Comparison of ENCODE assay signal across 12 cellular contexts in the genomic region with DNA sequence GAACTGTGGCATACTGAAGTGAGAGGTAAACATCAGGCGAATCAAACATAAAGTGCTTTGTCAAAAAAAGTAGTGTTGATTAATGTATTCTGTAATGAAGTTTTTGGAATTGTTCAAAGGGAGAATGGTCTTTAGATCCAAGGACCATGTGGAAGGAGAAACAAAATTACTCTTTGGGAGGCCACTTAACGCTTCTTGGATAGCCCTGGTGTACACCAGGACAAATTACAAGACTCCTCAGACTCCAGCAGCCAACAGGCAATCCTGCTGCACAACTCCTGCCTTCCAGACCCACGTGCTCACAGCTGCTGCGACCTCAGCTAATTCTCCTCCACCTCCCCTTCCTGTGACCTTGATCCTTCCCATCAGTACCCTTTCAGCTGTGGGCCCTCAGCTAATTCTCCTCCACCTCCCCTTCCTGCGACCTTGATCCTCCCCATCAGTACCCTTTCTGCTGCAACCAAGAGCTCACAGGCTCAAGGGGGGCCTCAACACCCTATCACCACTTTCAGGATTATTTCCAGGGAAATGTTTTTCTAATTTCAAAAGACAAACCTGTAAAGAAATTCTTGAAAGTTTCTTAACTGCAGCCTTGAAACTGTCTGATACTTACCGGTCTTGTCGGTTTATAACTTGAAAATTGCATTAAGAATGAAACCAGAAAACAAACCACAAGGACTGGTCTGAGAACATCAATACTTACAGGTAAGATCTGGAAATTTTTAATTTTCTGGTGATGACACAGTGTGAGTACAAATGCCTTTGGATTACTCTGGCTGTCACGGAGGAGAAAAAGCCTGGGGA. TPM values are rescaled to one million over a fixed set of nuclear protein-coding genes. Genes with fewer than 3 reads are reported as not detected.
A peak's percentile ranks its signal among the peaks of the same experiment; 100 is the strongest.
DNase-seq lines count a peak whose midpoint lies in the region; ATAC-seq and TF ChIP-seq lines count a peak whose summit lies in the region.
"Had no signal": no experiment of that assay in that cellular context is flagged by ENCODE, and none has a peak within 500 bp of the region (broad histone marks: within the 10 kb centered on the region; RNA-seq: fewer than 3 reads in every experiment).

No MANE protein-coding gene starts in this region.

- TF ChIP-seq POLR2A in esophagus squamous epithelium (IDR thresholded peaks at IDR 0.05), result no peak
- TF ChIP-seq POLR2A in tibial nerve (IDR thresholded peaks at IDR 0.05), result no peak

- H3K9me3 ChIP-seq in esophagus squamous epithelium, result no peaks in the 10 kb centered on the region
- no peaks in the 10 kb centered on the region for H3K9me3 ChIP-seq in tibial nerve

- H3K27ac ChIP-seq in esophagus squamous epithelium (no peak overlapping the region), tibial nerve (no peak overlapping the region)
- H3K27ac ChIP-seq: C4-2B had no signal

- no peaks in the 10 kb centered on the region for H3K27me3 ChIP-seq in esophagus squamous epithelium
- no peaks in the 10 kb centered on the region for H3K27me3 ChIP-seq in tibial nerve

- intact Hi-C loops in activated T-helper 1 cell treated with anti-CD3 and anti-CD28 coated beads, Interleukin-12 subunit alpha, Interleukin-12 subunit beta, Interleukin-2, Interleukin-4 antibody, amounts not matched to agents 30 ng/mL and 10 ng/mL and 1 ng/mL, durations not matched to agents 14 hours and 24 hours and 36 hours (cut with micrococcal nuclease), result loop anchor here (1.0 to 5.0 kb wide), 5 partner anchors 16 to 527 kb away; a partner anchor contains a TSS
- intact Hi-C loops in esophagus squamous epithelium (cut with DNase I), result no loop called here

- H3K9me3 Mint-ChIP-seq in activated T-helper 1 cell treated with anti-CD3 and anti-CD28 coated beads, Interleukin-12 subunit alpha, Interleukin-12 subunit beta, Interleukin-2, Interleukin-4 antibody, amounts not matched to agents 30 ng/mL and 10 ng/mL and 1 ng/mL, durations not matched to agents 14 hours and 24 hours and 36 hours, result no peaks in the 10 kb centered on the region
- H3K9me3 Mint-ChIP-seq: central memory CD8-positive, alpha-beta T cell had no signal

- ATAC-seq in GM18508 (IDR thresholded peaks at IDR 0.05; ENCODE audit: insufficient read depth, unreplicated experiment) (peak; percentile 59), GM19452 (IDR thresholded peaks at IDR 0.05; ENCODE audit: unreplicated experiment) (peak; percentile 49), HG03064 (IDR thresholded peaks at IDR 0.05; ENCODE audit: low read depth, unreplicated experiment) (peak; percentile 60), SK-N-SH treated with all-trans-retinoic acid at 6 μM for 48 hours (no peak)

- H3K4me1 ChIP-seq in esophagus squamous epithelium (no peaks in the 10 kb centered on the region), tibial nerve (no peaks in the 10 kb centered on the region)

- WGBS in esophagus squamous epithelium, 2 donors, result 77 to 88% methylated on average over 8 of the region's 8 CpGs
- 77 to 79% methylated on average over 8 of the region's 8 CpGs for WGBS in tibial nerve, 2 donors

- peak overlapping the region; percentile 53 for H3K27ac Mint-ChIP-seq in activated T-helper 1 cell treated with anti-CD3 and anti-CD28 coated beads, Interleukin-12 subunit alpha, Interleukin-12 subunit beta, Interleukin-2, Interleukin-4 antibody, amounts not matched to agents 30 ng/mL and 10 ng/mL and 1 ng/mL, durations not matched to agents 14 hours and 24 hours and 36 hours

- no peak for TF ChIP-seq EP300 in tibial nerve (IDR thresholded peaks at IDR 0.05)

- peaks cover 14% of the 10 kb centered on the region for H3K27me3 Mint-ChIP-seq in activated T-helper 1 cell treated with anti-CD3 and anti-CD28 coated beads, Interleukin-12 subunit alpha, Interleukin-12 subunit beta, Interleukin-2, Interleukin-4 antibody, amounts not matched to agents 30 ng/mL and 10 ng/mL and 1 ng/mL, durations not matched to agents 14 hours and 24 hours and 36 hours (ENCODE audit: insufficient read depth)

- H3K4me3 ChIP-seq in esophagus squamous epithelium (no peak overlapping the region), tibial nerve (no peak overlapping the region)

- H3K4me1 Mint-ChIP-seq in activated T-helper 1 cell treated with anti-CD3 and anti-CD28 coated beads, Interleukin-12 subunit alpha, Interleukin-12 subunit beta, Interleukin-2, Interleukin-4 antibody, amounts not matched to agents 30 ng/mL and 10 ng/mL and 1 ng/mL, durations not matched to agents 14 hours and 24 hours and 36 hours (ENCODE audit: low read depth), result peaks cover 20% of the 10 kb centered on the region

- TF ChIP-seq CTCF in esophagus squamous epithelium (IDR thresholded peaks at IDR 0.05) (no peak), tibial nerve (IDR thresholded peaks at IDR 0.05) (no peak)

- DNase-seq in activated T-helper 1 cell treated with anti-CD3 and anti-CD28 coated beads, Interleukin-12 subunit alpha, Interleukin-12 subunit beta, Interleukin-2, Interleukin-4 antibody, amounts not matched to agents 30 ng/mL and 10 ng/mL and 1 ng/mL, durations not matched to agents 14 hours and 24 hours and 36 hours (ENCODE audit: low spot score), result no peak
- DNase-seq in esophagus squamous epithelium (lab: John Stamatoyannopoulos, UW), result no peak
- DNase-seq in tibial nerve (ENCODE audit: low spot score in 2 of 2), result no peak
- DNase-seq in HT-29 (ENCODE audit: low spot score), result no peak

- peak overlapping the region; percentile 35 for H3K4me3 Mint-ChIP-seq in activated T-helper 1 cell treated with anti-CD3 and anti-CD28 coated beads, Interleukin-12 subunit alpha, Interleukin-12 subunit beta, Interleukin-2, Interleukin-4 antibody, amounts not matched to agents 30 ng/mL and 10 ng/mL and 1 ng/mL, durations not matched to agents 14 hours and 24 hours and 36 hours
- H3K4me3 Mint-ChIP-seq: central memory CD8-positive, alpha-beta T cell had no signal

- H3K36me3 ChIP-seq in esophagus squamous epithelium (peaks cover 0 to 71% (median 0%) of the 10 kb centered on the region in 3 donors), tibial nerve (peaks cover 0 to 74% (median 0%) of the 10 kb centered on the region in 3 donors)

- peaks cover 1% of the 10 kb centered on the region for H3K36me3 Mint-ChIP-seq in activated T-helper 1 cell treated with anti-CD3 and anti-CD28 coated beads, Interleukin-12 subunit alpha, Interleukin-12 subunit beta, Interleukin-2, Interleukin-4 antibody, amounts not matched to agents 30 ng/mL and 10 ng/mL and 1 ng/mL, durations not matched to agents 14 hours and 24 hours and 36 hours (ENCODE audit: low read depth)

TF ChIP-seq in SK-N-SH treated with all-trans-retinoic acid at 6 μM for 48 hours, 23 proteins besides CTCF, POLR2A, EP300 and RAD21:
- TF ChIP-seq ESRRG (CRISPR knock-in tag; IDR thresholded peaks at IDR 0.05) (no peak), ZNF565 (CRISPR knock-in tag; conservative IDR thresholded peaks at IDR 0.05; ENCODE audit: low read depth) (no peak), ZFP3 (CRISPR knock-in tag; IDR thresholded peaks at IDR 0.05) (no peak), ZFP30 (CRISPR knock-in tag; IDR thresholded peaks at IDR 0.05) (no peak), OSR1 (CRISPR knock-in tag; IDR thresholded peaks at IDR 0.05) (no peak), ZC3H10 (CRISPR knock-in tag; IDR thresholded peaks at IDR 0.05) (no peak), ZNF8 (CRISPR knock-in tag; IDR thresholded peaks at IDR 0.05) (no peak), ISL1 (CRISPR knock-in tag; IDR thresholded peaks at IDR 0.05) (no peak), ZNF70 (CRISPR knock-in tag; IDR thresholded peaks at IDR 0.05) (no peak)
- TF ChIP-seq, protein P1, sequence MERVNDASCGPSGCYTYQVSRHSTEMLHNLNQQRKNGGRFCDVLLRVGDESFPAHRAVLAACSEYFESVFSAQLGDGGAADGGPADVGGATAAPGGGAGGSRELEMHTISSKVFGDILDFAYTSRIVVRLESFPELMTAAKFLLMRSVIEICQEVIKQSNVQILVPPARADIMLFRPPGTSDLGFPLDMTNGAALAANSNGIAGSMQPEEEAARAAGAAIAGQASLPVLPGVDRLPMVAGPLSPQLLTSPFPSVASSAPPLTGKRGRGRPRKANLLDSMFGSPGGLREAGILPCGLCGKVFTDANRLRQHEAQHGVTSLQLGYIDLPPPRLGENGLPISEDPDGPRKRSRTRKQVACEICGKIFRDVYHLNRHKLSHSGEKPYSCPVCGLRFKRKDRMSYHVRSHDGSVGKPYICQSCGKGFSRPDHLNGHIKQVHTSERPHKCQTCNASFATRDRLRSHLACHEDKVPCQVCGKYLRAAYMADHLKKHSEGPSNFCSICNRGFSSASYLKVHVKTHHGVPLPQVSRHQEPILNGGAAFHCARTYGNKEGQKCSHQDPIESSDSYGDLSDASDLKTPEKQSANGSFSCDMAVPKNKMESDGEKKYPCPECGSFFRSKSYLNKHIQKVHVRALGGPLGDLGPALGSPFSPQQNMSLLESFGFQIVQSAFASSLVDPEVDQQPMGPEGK (CRISPR knock-in tag; IDR thresholded peaks at IDR 0.05; ENCODE audit: borderline replicate concordance), result no peak

RNA-seq across cellular contexts. Expression of a gene that starts 29.7 kb away (rescaled TPM):
- not detected in 2 replicates for total RNA-seq in activated T-helper 1 cell treated with anti-CD3 and anti-CD28 coated beads, Interleukin-12 subunit alpha, Interleukin-12 subunit beta, Interleukin-2, Interleukin-4 antibody, amounts not matched to agents 30 ng/mL and 10 ng/mL and 1 ng/mL, durations not matched to agents 14 hours and 24 hours and 36 hours
- total RNA-seq in esophagus squamous epithelium (under 1 TPM in 1 of 4 donors, not detected in 3; 0.35 TPM), tibial nerve (under 1 TPM in 1 of 4 donors, not detected in 3; 0.66 TPM)
- 9.1 and 11.9 TPM in 2 replicates for total RNA-seq in HT-29 (2014; rRNA removed; shearing (Covaris generic))
- total RNA-seq: fibroblast of villous mesenchyme, sciatic nerve had no signal
